In genomic region chr2:66840321-66841014, GRCh38 we compare ENCODE assay signal across 11 cellular contexts.
DNase-seq lines count a peak whose midpoint lies in the region; ATAC-seq and TF ChIP-seq lines count a peak whose summit lies in the region.
"Had no signal": no experiment of that assay in that cellular context is flagged by ENCODE, and none has a peak within 500 bp of the region (broad histone marks: within the 10 kb centered on the region; RNA-seq: fewer than 3 reads in every experiment).

No MANE protein-coding gene starts in this region.

- TF ChIP-seq EP300 in ovary (IDR thresholded peaks at IDR 0.05): no peak

- no peak overlapping the region for H3K4me3 Mint-ChIP-seq in CD14-positive monocyte
- H3K4me3 Mint-ChIP-seq: naive B cell had no signal

- DNase-seq in A673 (ENCODE audit: low spot score) (peak; percentile 30), SJSA1 (ENCODE audit: low read depth in 1 of 2, low spot score in 2 of 2) (no peak), fibroblast of mammary gland (ENCODE audit: low read depth) (peak; percentile 89), ovary (no peak), Right ventricle myocardium superior (no peak), CD14-positive monocyte (ENCODE audit: low spot score) (no peak)
- DNase-seq in activated CD8-positive, alpha-beta memory T cell treated with anti-CD3 and anti-CD28 coated beads, Interleukin-2, amount 50 U/mL, for 48 hours: no peak
- DNase-seq: naive B cell, NCI-H1930 had no signal

- H3K9me3 ChIP-seq in A673 (ENCODE audit: low read depth, low read length, poor library complexity, severe bottlenecking) (no peaks in the 10 kb centered on the region), SJSA1 (replicated peaks) (no peaks in the 10 kb centered on the region), ovary (no peaks in the 10 kb centered on the region)

- peaks cover 1 to 5% (median 2%) of the 10 kb centered on the region in 7 donors for H3K9me3 Mint-ChIP-seq in CD14-positive monocyte

- H3K4me1 Mint-ChIP-seq in CD14-positive monocyte: no peaks in the 10 kb centered on the region
- H3K4me1 Mint-ChIP-seq: naive B cell had no signal

- H3K27ac ChIP-seq in A673 (ENCODE audit: low read depth, low read length, poor library complexity, severe bottlenecking) (no peak overlapping the region), SJSA1 (peak overlapping the region; percentile 94), ovary (peak overlapping the region in 1 of 2 donors; percentile 51)

- intact Hi-C loops in A673 (cut with micrococcal nuclease; ENCODE audit: unreplicated experiment) (no loop called here), ovary (cut with DNase I) (no loop called here), Right ventricle myocardium superior (cut with DNase I) (no loop called here), CD14-positive monocyte (cut with micrococcal nuclease) (no loop called here)

- no peak overlapping the region for H3K4me3 ChIP-seq in A673 (ENCODE audit: low read depth, low read length, poor library complexity, severe bottlenecking)
- no peak overlapping the region for H3K4me3 ChIP-seq in SJSA1
- H3K4me3 ChIP-seq in fibroblast of mammary gland (ENCODE audit: control insufficient read depth, low read depth, low read length): no peak overlapping the region
- H3K4me3 ChIP-seq in ovary: peak overlapping the region; percentile 14
- H3K4me3 ChIP-seq: skin epidermis had no signal

- POLR2A ChIA-PET in A673 (lab: Charles Lee; ENCODE audit: low non-redundant PET): no interaction called here

- TF ChIP-seq POLR2A in ovary (IDR thresholded peaks at IDR 0.05): no peak

- H3K27me3 ChIP-seq in A673 (replicated peaks; ENCODE audit: insufficient read depth, low read depth, low read length, poor library complexity) (no peaks in the 10 kb centered on the region), SJSA1 (replicated peaks) (no peaks in the 10 kb centered on the region), ovary (no peaks in the 10 kb centered on the region)

- TF ChIP-seq CTCF in A673 (conservative IDR thresholded peaks at IDR 0.05; ENCODE audit: low read depth, low read length) (no peak), fibroblast of mammary gland (conservative IDR thresholded peaks at IDR 0.05; ENCODE audit: control insufficient read depth, insufficient read depth, low read depth, low read length) (no peak), ovary (IDR thresholded peaks at IDR 0.05) (no peak), CD14-positive monocyte (IDR thresholded peaks at IDR 0.05) (no peak)

- peaks cover 6% of the 10 kb centered on the region for H3K4me1 ChIP-seq in A673 (ENCODE audit: insufficient read depth, low read length, poor library complexity, severe bottlenecking)
- peaks cover 32% of the 10 kb centered on the region for H3K4me1 ChIP-seq in SJSA1 (replicated peaks)
- peaks cover 2% of the 10 kb centered on the region for H3K4me1 ChIP-seq in ovary (ENCODE audit: insufficient read depth)

- WGBS in ovary, 3 donors: 20 to 25% (median 24%) methylated on average over 8 of the region's 8 CpGs

- ATAC-seq in Right ventricle myocardium superior (ENCODE audit: poor library complexity): no peak
- no peak for ATAC-seq in HG02938 (IDR thresholded peaks at IDR 0.05; ENCODE audit: unreplicated experiment)

- peaks cover 0 to 3% (median 0%) of the 10 kb centered on the region in 3 donors for H3K27me3 Mint-ChIP-seq in CD14-positive monocyte (ENCODE audit: low read depth in 3 of 3)

- H3K27ac Mint-ChIP-seq in CD14-positive monocyte: no peak overlapping the region
- H3K27ac Mint-ChIP-seq: naive B cell had no signal

- CTCF ChIA-PET in A673 (lab: Charles Lee): interaction anchor here (1.2 kb wide), 1 partner anchor 1923 kb away, joined by 4 read pairs; no protein-coding TSS in a partner anchor

- H3K36me3 Mint-ChIP-seq in CD14-positive monocyte: no peaks in the 10 kb centered on the region
- H3K36me3 Mint-ChIP-seq: naive B cell had no signal

- no peaks in the 10 kb centered on the region for H3K36me3 ChIP-seq in A673 (ENCODE audit: insufficient read depth, low read length, poor library complexity, severe bottlenecking)
- no peaks in the 10 kb centered on the region for H3K36me3 ChIP-seq in SJSA1
- no peaks in the 10 kb centered on the region for H3K36me3 ChIP-seq in ovary

- no TSS peak for BruUV-seq in A673 (replicated peaks; lab: Mats Ljungman, UMichigan)

Comparison
In these comparisons a context has a peak if more than half of its experiments do, and no peak if none do; other contexts are left out.
1. DNase-seq: peak in A673 (single experiment) and fibroblast of mammary gland (single experiment); none in SJSA1 (0 of 2), ovary (0 of 5), Right ventricle myocardium superior (single experiment), activated CD8-positive, alpha-beta memory T cell treated with anti-CD3 and anti-CD28 coated beads, Interleukin-2, amount 50 U/mL, for 48 hours (single experiment) and CD14-positive monocyte (single experiment).